In the genomic region with DNA sequence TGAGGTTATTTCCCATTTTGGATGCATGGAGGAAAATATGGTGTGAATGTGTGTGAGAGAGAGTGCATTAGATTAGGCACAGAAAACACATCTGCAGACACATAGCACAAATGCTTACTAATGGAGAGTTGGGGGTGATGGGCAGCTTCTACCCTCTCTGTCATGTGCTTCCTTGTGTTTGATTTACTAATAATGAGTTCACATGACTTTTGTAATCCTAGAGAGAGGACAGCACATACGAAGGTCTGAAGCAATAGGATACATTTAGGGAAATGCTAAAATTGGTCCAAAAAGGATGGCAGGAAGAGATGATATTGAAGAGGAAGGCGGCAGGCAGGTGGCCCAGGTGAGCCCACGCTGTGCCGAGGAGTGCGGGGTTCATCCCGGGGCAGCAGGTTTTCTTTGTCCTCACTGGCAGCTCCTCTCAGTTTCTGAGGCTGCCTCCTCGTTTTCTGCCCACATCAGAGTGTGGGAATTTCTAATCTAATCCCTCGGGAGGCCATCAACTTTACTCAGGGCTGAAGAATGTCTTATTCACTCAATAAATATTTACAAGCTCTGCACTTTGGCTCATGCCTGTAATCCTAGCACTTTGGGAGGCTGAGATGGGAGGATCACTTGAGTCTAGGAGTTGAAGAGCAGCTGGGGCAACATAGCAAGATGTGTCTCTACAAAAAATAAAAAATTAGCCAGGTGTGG, we compare ENCODE assay signal across 14 cellular contexts. TPM values are rescaled to one million over a fixed set of nuclear protein-coding genes. Genes with fewer than 3 reads are reported as not detected.
DNase-seq lines count a peak whose midpoint lies in the region; ATAC-seq and TF ChIP-seq lines count a peak whose summit lies in the region.
"Had no signal": no experiment of that assay in that cellular context is flagged by ENCODE, and none has a peak within 500 bp of the region (broad histone marks: within the 10 kb centered on the region; RNA-seq: fewer than 3 reads in every experiment).

No MANE protein-coding gene starts in this region.

- H3K9me2 ChIP-seq in PC-9 (ENCODE audit: insufficient read depth) = no peaks in the 10 kb centered on the region
- H3K9me2 ChIP-seq in OCI-LY7 (ENCODE audit: insufficient read depth, low read length) = no peaks in the 10 kb centered on the region

- H3K36me3 Mint-ChIP-seq in stimulated activated memory B cell treated with anti-CD40 and anti-IgM and Interleukin-4, amounts not matched to agents 10 μg/mL and 1 μg/mL and 100 μg/mL, for 72 hours = no peaks in the 10 kb centered on the region
- H3K36me3 Mint-ChIP-seq: activated naive CD4-positive, alpha-beta T cell treated with anti-CD3 and anti-CD28 coated beads, Interleukin-2, amount 50 U/mL, for 24 hours had no signal

- DNase-seq in ELF-1 (ENCODE audit: low read depth, low spot score) = peak; percentile 36
- DNase-seq in PC-9 = peak; percentile 21 to 78
- DNase-seq in epithelial cell of prostate (ENCODE audit: low read depth, low spot score) = no peak
- DNase-seq in renal cortical epithelial cell (ENCODE audit: low read depth) = peak; percentile 44
- DNase-seq in omental fat pad (ENCODE audit: low spot score) = no peak
- DNase-seq in OCI-LY7 (ENCODE audit: low spot score) = no peak
- no peak for DNase-seq in activated naive CD4-positive, alpha-beta T cell treated with Interleukin-2 at 50 U/mL for 16 hours
- DNase-seq: activated CD4-positive, alpha-beta memory T cell treated with anti-CD3 and anti-CD28 coated beads, Interleukin-2, amount 10 ng/mL, durations not matched to agents 7 days and 5 days; DMS79; effector CD4-positive, alpha-beta T cell; NCI-H345 had no signal

- BruUV-seq in PC-9 (replicated peaks; lab: Mats Ljungman, UMichigan) = no TSS peak
- BruUV-seq in OCI-LY7 (replicated peaks; lab: Mats Ljungman, UMichigan) = no TSS peak

- ATAC-seq in omental fat pad (ENCODE audit: low FRiP score) = no peak
- no peak for ATAC-seq in stimulated activated memory B cell treated with anti-CD40 and anti-IgM and Interleukin-4, amounts not matched to agents 10 μg/mL and 1 μg/mL and 100 μg/mL, for 72 hours

- TF ChIP-seq CTCF in PC-9 (conservative IDR thresholded peaks at IDR 0.05) (no peak), omental fat pad (IDR thresholded peaks at IDR 0.05) (no peak), OCI-LY7 (conservative IDR thresholded peaks at IDR 0.05; ENCODE audit: low read length) (no peak)

- no peaks in the 10 kb centered on the region for H4K20me1 ChIP-seq in PC-9 (ENCODE audit: insufficient read depth)
- no peaks in the 10 kb centered on the region for H4K20me1 ChIP-seq in OCI-LY7 (ENCODE audit: insufficient read depth, low read length)

- H3K4me3 Mint-ChIP-seq in stimulated activated memory B cell treated with anti-CD40 and anti-IgM and Interleukin-4, amounts not matched to agents 10 μg/mL and 1 μg/mL and 100 μg/mL, for 72 hours = no peak overlapping the region
- H3K4me3 Mint-ChIP-seq: activated CD4-positive, alpha-beta memory T cell treated with anti-CD3 and anti-CD28 coated beads, Interleukin-2, amount 10 ng/mL, durations not matched to agents 7 days and 5 days; activated naive CD4-positive, alpha-beta T cell treated with anti-CD3 and anti-CD28 coated beads, Interleukin-2, amount 50 U/mL, for 24 hours had no signal

- POLR2A ChIA-PET in PC-9 (lab: Charles Lee; ENCODE audit: unreplicated experiment) = no interaction called here
- POLR2A ChIA-PET in OCI-LY7 (lab: Charles Lee) = no interaction called here

- peaks cover 32% of the 10 kb centered on the region for H3K27me3 Mint-ChIP-seq in stimulated activated memory B cell treated with anti-CD40 and anti-IgM and Interleukin-4, amounts not matched to agents 10 μg/mL and 1 μg/mL and 100 μg/mL, for 72 hours

- H3K79me2 ChIP-seq in PC-9 (ENCODE audit: low read depth) = no peaks in the 10 kb centered on the region
- H3K79me2 ChIP-seq in OCI-LY7 (ENCODE audit: insufficient read depth, low read depth, low read length) = no peaks in the 10 kb centered on the region

- peak overlapping the region; percentile 55 for H3K4me2 ChIP-seq in PC-9
- H3K4me2 ChIP-seq in OCI-LY7 (ENCODE audit: low read length) = no peak overlapping the region
- H3K4me2 ChIP-seq: KMS-11 had no signal

- no peaks in the 10 kb centered on the region for H3K36me3 ChIP-seq in PC-9 (ENCODE audit: low read depth)
- H3K36me3 ChIP-seq in OCI-LY7 (ENCODE audit: insufficient read depth, low read length) = no peaks in the 10 kb centered on the region

- no peaks in the 10 kb centered on the region for H3F3A ChIP-seq in PC-9 (ENCODE audit: insufficient read depth, low read depth)

- H3K4me1 ChIP-seq in PC-9 (replicated peaks; ENCODE audit: insufficient read depth) = 0 out of 2 replicates have a peak, but pooled peaks cover 5% of the 10 kb centered on the region
- H3K4me1 ChIP-seq in OCI-LY7 (ENCODE audit: insufficient read depth, low read length, poor library complexity, severe bottlenecking) = no peaks in the 10 kb centered on the region

- CTCF ChIA-PET in PC-9 (lab: Charles Lee) (interaction anchor here (0.6 kb wide), 1 partner anchor 364 kb away, joined by 3 read pairs; no protein-coding TSS in a partner anchor), OCI-LY7 (lab: Charles Lee; ENCODE audit: unreplicated experiment) (no interaction called here)

- no peak overlapping the region for H3K27ac Mint-ChIP-seq in stimulated activated memory B cell treated with anti-CD40 and anti-IgM and Interleukin-4, amounts not matched to agents 10 μg/mL and 1 μg/mL and 100 μg/mL, for 72 hours
- H3K27ac Mint-ChIP-seq: activated CD4-positive, alpha-beta memory T cell treated with anti-CD3 and anti-CD28 coated beads, Interleukin-2, amount 10 ng/mL, durations not matched to agents 7 days and 5 days; activated naive CD4-positive, alpha-beta T cell treated with anti-CD3 and anti-CD28 coated beads, Interleukin-2, amount 50 U/mL, for 24 hours had no signal

- peak overlapping the region; percentile 39; the same call in 1 of the 2 replicates for H2AFZ ChIP-seq in PC-9
- no peak overlapping the region for H2AFZ ChIP-seq in OCI-LY7 (ENCODE audit: low read length)

- H3K4me1 Mint-ChIP-seq in stimulated activated memory B cell treated with anti-CD40 and anti-IgM and Interleukin-4, amounts not matched to agents 10 μg/mL and 1 μg/mL and 100 μg/mL, for 72 hours = no peaks in the 10 kb centered on the region
- H3K4me1 Mint-ChIP-seq: activated CD4-positive, alpha-beta memory T cell treated with anti-CD3 and anti-CD28 coated beads, Interleukin-2, amount 10 ng/mL, durations not matched to agents 7 days and 5 days; activated naive CD4-positive, alpha-beta T cell treated with anti-CD3 and anti-CD28 coated beads, Interleukin-2, amount 50 U/mL, for 24 hours had no signal

- intact Hi-C loops in PC-9 (cut with micrococcal nuclease; ENCODE audit: unreplicated experiment) (no loop called here), OCI-LY7 (cut with micrococcal nuclease; ENCODE audit: unreplicated experiment) (no loop called here)

- H3K27ac ChIP-seq in PC-9 = no peak overlapping the region
- peak overlapping the region; percentile 65 for H3K27ac ChIP-seq in epithelial cell of prostate
- no peak overlapping the region for H3K27ac ChIP-seq in OCI-LY7 (ENCODE audit: low read depth, low read length, poor library complexity, severe bottlenecking)
- H3K27ac ChIP-seq: KMS-11 had no signal

- H3K9me3 ChIP-seq in PC-9 (ENCODE audit: insufficient read depth, low read depth) (no peaks in the 10 kb centered on the region), OCI-LY7 (ENCODE audit: low read length) (no peaks in the 10 kb centered on the region)

- H3K9me3 Mint-ChIP-seq in stimulated activated memory B cell treated with anti-CD40 and anti-IgM and Interleukin-4, amounts not matched to agents 10 μg/mL and 1 μg/mL and 100 μg/mL, for 72 hours = peaks cover 3% of the 10 kb centered on the region
- H3K9me3 Mint-ChIP-seq: activated naive CD4-positive, alpha-beta T cell treated with anti-CD3 and anti-CD28 coated beads, Interleukin-2, amount 50 U/mL, for 24 hours had no signal

- H3K27me3 ChIP-seq in PC-9 (ENCODE audit: insufficient read depth, low read depth) = no peaks in the 10 kb centered on the region

- H3K4me3 ChIP-seq in PC-9 (0 out of 2 replicates have a peak overlapping the region, but pooled peaks have one; percentile 14), OCI-LY7 (ENCODE audit: low read depth, low read length, poor library complexity, severe bottlenecking) (no peak overlapping the region)

RNA-seq across cellular contexts. Expression of gene MAP9, which starts 15.9 kb away (rescaled TPM):
- total RNA-seq in PC-9 (2021) (9.7 and 11.0 TPM in 2 replicates), renal cortical epithelial cell (10.6 and 44.4 TPM in 2 replicates), omental fat pad (1 to 10 TPM; 5.0 to 7.9 (median 6.4) TPM), OCI-LY7 (2022) (13.4 and 13.8 TPM in 2 replicates)
- total RNA-seq in OCI-LY7 (2014; rRNA removed; shearing (Covaris generic)) = 3.2 and 5.4 TPM in 2 replicates

Comparison
In these comparisons a context has a peak if more than half of its experiments do, and no peak if none do; other contexts are left out.
1. DNase-seq: peak in ELF-1 (single experiment), PC-9 (2 of 2) and renal cortical epithelial cell (single experiment); none in epithelial cell of prostate (single experiment), omental fat pad (single experiment), OCI-LY7 (single experiment) and activated naive CD4-positive, alpha-beta T cell treated with Interleukin-2 at 50 U/mL for 16 hours (single experiment).